In the genomic region with DNA sequence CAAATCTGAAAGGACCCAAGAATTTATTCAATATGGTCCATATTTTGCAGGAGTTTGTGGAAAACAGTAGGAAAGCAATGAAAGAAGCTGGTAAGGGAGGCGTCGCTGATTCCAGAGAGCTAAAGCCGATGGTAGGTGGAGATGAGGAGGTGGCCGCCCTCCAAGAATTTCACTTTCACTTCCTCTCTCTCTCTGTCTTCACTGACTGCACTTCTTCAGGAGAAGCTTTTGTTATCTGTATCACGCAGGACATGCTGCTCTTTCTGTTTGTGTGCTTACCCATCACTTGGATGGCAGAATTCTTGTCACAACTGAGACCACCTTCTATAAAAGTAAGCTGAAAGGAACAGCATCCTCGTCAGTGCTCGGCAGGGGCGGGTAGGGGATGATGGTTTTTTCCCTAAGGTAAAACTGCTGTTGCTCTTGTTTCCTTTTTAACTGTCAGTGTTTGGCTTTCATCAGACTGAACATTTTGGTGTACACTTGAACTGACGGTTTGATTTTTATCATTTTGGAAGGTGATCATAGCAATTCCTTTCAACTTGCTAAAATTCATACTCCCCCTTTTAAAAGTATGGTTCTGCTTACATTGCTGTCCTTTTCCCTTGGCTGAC, we compare ENCODE assay signal across 8 cellular contexts.
A peak's percentile ranks its signal among the peaks of the same experiment; 100 is the strongest.
DNase-seq lines count a peak whose midpoint lies in the region; ATAC-seq and TF ChIP-seq lines count a peak whose summit lies in the region.

No MANE protein-coding gene starts in this region.

- H3K9me3 Mint-ChIP-seq in CD4-positive, alpha-beta T cell = no peaks in the 10 kb centered on the region
- H3K9me3 Mint-ChIP-seq in activated B cell treated with CpG ODN at 0.5 μM for 24 hours = no peaks in the 10 kb centered on the region

- no peaks in the 10 kb centered on the region for H3K27me3 Mint-ChIP-seq in CD4-positive, alpha-beta T cell
- H3K27me3 Mint-ChIP-seq in activated B cell treated with CpG ODN at 0.5 μM for 24 hours = no peaks in the 10 kb centered on the region

- H3K27me3 ChIP-seq in CD4-positive, alpha-beta T cell (ENCODE audit: control insufficient read depth, insufficient read depth, low read length) = no peaks in the 10 kb centered on the region

- H3K4me3 Mint-ChIP-seq in CD4-positive, alpha-beta T cell = peak overlapping the region; percentile 96
- peak overlapping the region; percentile 77 for H3K4me3 Mint-ChIP-seq in activated B cell treated with CpG ODN at 0.5 μM for 24 hours

- DNase-seq in CD4-positive, alpha-beta T cell = peak in 7 of 10 experiments; percentile 1 to 37 (median 9)
- DNase-seq in activated B cell treated with CpG ODN at 0.5 μM for 24 hours (peak; percentile 17), head of caudate nucleus (peak in 32 of 42 donors; percentile 14 to 80 (median 48)), COLO668 (lab: John Stamatoyannopoulos, UW; ENCODE audit: unreplicated experiment) (no peak), NCI-H2081 (lab: John Stamatoyannopoulos, UW) (no peak)

- no peak overlapping the region for H3K27ac ChIP-seq in CD4-positive, alpha-beta T cell (ENCODE audit: low read depth, low read length)
- H3K27ac ChIP-seq in urinary bladder (ENCODE audit: low read depth) = no peak overlapping the region

- POLR2A ChIA-PET in CD4-positive, alpha-beta T cell (lab: Charles Lee) = interaction anchor here (0.8 to 1.7 kb wide), 4 partner anchors 9 to 141 kb away, joined by 3 to 19 read pairs (median 6); a partner anchor contains a TSS
- POLR2A ChIA-PET in activated B cell treated with CpG ODN at 0.5 μM for 24 hours (lab: Charles Lee) = interaction anchor here (0.6 kb wide), 2 partner anchors 20 to 525 kb away, joined by 4 to 7 read pairs; no protein-coding TSS in a partner anchor

- peaks cover 16% of the 10 kb centered on the region for H3K4me1 Mint-ChIP-seq in CD4-positive, alpha-beta T cell (ENCODE audit: low read depth)
- H3K4me1 Mint-ChIP-seq in activated B cell treated with CpG ODN at 0.5 μM for 24 hours = peaks cover 14% of the 10 kb centered on the region

- peak overlapping the region; percentile 88 for H3K27ac Mint-ChIP-seq in CD4-positive, alpha-beta T cell
- peak overlapping the region; percentile 73 for H3K27ac Mint-ChIP-seq in activated B cell treated with CpG ODN at 0.5 μM for 24 hours

- H3K4me3 ChIP-seq in urinary bladder (ENCODE audit: low read depth, low read length) = peak overlapping the region; percentile 1

- peaks cover 12% of the 10 kb centered on the region for H3K36me3 Mint-ChIP-seq in CD4-positive, alpha-beta T cell (ENCODE audit: low read depth)
- H3K36me3 Mint-ChIP-seq in activated B cell treated with CpG ODN at 0.5 μM for 24 hours (ENCODE audit: low read depth) = peaks cover 2% of the 10 kb centered on the region

- peak; percentile 95 for ATAC-seq in CD4-positive, alpha-beta T cell (ENCODE audit: poor library complexity)
- ATAC-seq in GM19372 (IDR thresholded peaks at IDR 0.05; ENCODE audit: low read depth, unreplicated experiment) (peak; percentile 98), HG03342 (IDR thresholded peaks at IDR 0.05; ENCODE audit: unreplicated experiment) (peak; percentile 98), activated B cell treated with CpG ODN at 0.5 μM for 24 hours (ENCODE audit: low read depth) (peak; percentile 94)

- no peaks in the 10 kb centered on the region for H3K36me3 ChIP-seq in urinary bladder (ENCODE audit: insufficient read depth)

- CTCF ChIA-PET in CD4-positive, alpha-beta T cell (lab: Charles Lee) = interaction anchor here (0.8 kb wide), 1 partner anchor 10 kb away, joined by 3 read pairs; no protein-coding TSS in a partner anchor
- CTCF ChIA-PET in activated B cell treated with CpG ODN at 0.5 μM for 24 hours (lab: Charles Lee) = interaction anchor here (0.7 to 1.8 kb wide), 4 partner anchors 13 to 522 kb away, joined by 3 to 5 read pairs (median 4); no protein-coding TSS in a partner anchor

- H3K9me3 ChIP-seq in CD4-positive, alpha-beta T cell (ENCODE audit: control insufficient read depth, low read length) = no peaks in the 10 kb centered on the region

- intact Hi-C loops in CD4-positive, alpha-beta T cell (cut with DNase I, micrococcal nuclease) = no loop called here
- intact Hi-C loops in activated B cell treated with CpG ODN at 0.5 μM for 24 hours (cut with micrococcal nuclease) (loop anchor here (1.0 to 10.0 kb wide), 3 partner anchors 140 to 391 kb away; no protein-coding TSS in a partner anchor), head of caudate nucleus (cut with DNase I) (no loop called here)

- H3K4me1 ChIP-seq in urinary bladder (ENCODE audit: insufficient read depth) = no peaks in the 10 kb centered on the region

- no peak for TF ChIP-seq CTCF in CD4-positive, alpha-beta T cell (IDR thresholded peaks at IDR 0.05)
- TF ChIP-seq CTCF in activated B cell treated with CpG ODN at 0.5 μM for 24 hours (IDR thresholded peaks at IDR 0.05) = no peak

- 50% methylated on average over 9 of the region's 9 CpGs for WGBS in urinary bladder

Comparison
In these comparisons a context has a peak if more than half of its experiments do, and no peak if none do; other contexts are left out.
1. DNase-seq: peak in CD4-positive, alpha-beta T cell (7 of 10), activated B cell treated with CpG ODN at 0.5 μM for 24 hours (single experiment) and head of caudate nucleus (32 of 42); none in COLO668 (single experiment) and NCI-H2081 (0 of 2).
2. Peak in every context shown above with its lines, with median percentiles within 50 percentile points of each other: ATAC-seq.